ENCODE assay signal across 8 cellular contexts in genomic region chr9:36728651-36729520, GRCh38.
DNase-seq lines count a peak whose midpoint lies in the region; ATAC-seq and TF ChIP-seq lines count a peak whose summit lies in the region.

No MANE protein-coding gene starts in this region.

- TF ChIP-seq POLR2A in upper lobe of left lung (IDR thresholded peaks at IDR 0.05): no peak

- H3K27ac ChIP-seq in HL-60 (replicated peaks): no peak overlapping the region
- no peak overlapping the region for H3K27ac ChIP-seq in OCI-LY1 (ENCODE audit: low read depth, low read length, poor library complexity, severe bottlenecking)
- H3K27ac ChIP-seq in fibroblast of lung (ENCODE audit: insufficient read depth, low read length): no peak overlapping the region
- H3K27ac ChIP-seq in osteoblast (ENCODE audit: low read depth, low read length): no peak overlapping the region
- H3K27ac ChIP-seq in upper lobe of left lung: no peak overlapping the region
- H3K27ac ChIP-seq in coronary artery: no peak overlapping the region

- no peaks in the 10 kb centered on the region for H3K9me2 ChIP-seq in OCI-LY1 (ENCODE audit: low read depth, low read length)

- peak; percentile 45 for DNase-seq in GM06990 (ENCODE audit: extremely low read depth, insufficient read length)
- peak; percentile 35 to 55 for DNase-seq in HL-60 (ENCODE audit: low read depth in 1 of 2, low spot score in 1 of 2)
- peak; percentile 37 for DNase-seq in activated T-cell treated with anti-CD3 and anti-CD28 coated beads for 4 hours
- peak; percentile 58 to 72 for DNase-seq in fibroblast of lung (ENCODE audit: low read depth in 2 of 2)
- peak; percentile 90 for DNase-seq in osteoblast (ENCODE audit: insufficient read length, low spot score, missing footprints)
- peak in 1 of 2 donors; percentile 52 for DNase-seq in upper lobe of left lung
- no peak for DNase-seq in coronary artery (ENCODE audit: low spot score)

- H3K9me3 ChIP-seq in OCI-LY1 (ENCODE audit: low read length) (no peaks in the 10 kb centered on the region), fibroblast of lung (ENCODE audit: control insufficient read depth, insufficient read depth, low read depth, low read length) (no peaks in the 10 kb centered on the region), osteoblast (ENCODE audit: low read depth, low read length) (peaks cover 5% of the 10 kb centered on the region), upper lobe of left lung (no peaks in the 10 kb centered on the region)

- WGBS in upper lobe of left lung, 2 donors: 38 to 39% methylated on average over 5 of the region's 5 CpGs

- no peaks in the 10 kb centered on the region for H3K79me2 ChIP-seq in OCI-LY1 (ENCODE audit: insufficient read depth, low read length)
- H3K79me2 ChIP-seq in fibroblast of lung (ENCODE audit: control insufficient read depth, insufficient read depth, low read length): no peaks in the 10 kb centered on the region
- H3K79me2 ChIP-seq in osteoblast (ENCODE audit: insufficient read depth, low read length): no peaks in the 10 kb centered on the region

- H3K27me3 ChIP-seq in GM06990 (replicated peaks; ENCODE audit: control insufficient read depth, insufficient read depth, low read length) (no peaks in the 10 kb centered on the region), HL-60 (ENCODE audit: insufficient read depth, poor library complexity, severe bottlenecking) (no peaks in the 10 kb centered on the region), OCI-LY1 (ENCODE audit: insufficient read depth, low read length) (no peaks in the 10 kb centered on the region), fibroblast of lung (ENCODE audit: control insufficient read depth, insufficient read depth, low read length) (no peaks in the 10 kb centered on the region), osteoblast (ENCODE audit: insufficient read depth, low read length) (peaks cover 7% of the 10 kb centered on the region), upper lobe of left lung (no peaks in the 10 kb centered on the region)

- no peaks in the 10 kb centered on the region for H3F3A ChIP-seq in OCI-LY1 (ENCODE audit: insufficient read depth, low read length)

- no peak for TF ChIP-seq EP300 in upper lobe of left lung (IDR thresholded peaks at IDR 0.05)

- H3K4me2 ChIP-seq in OCI-LY1 (ENCODE audit: low read length) (no peak overlapping the region), fibroblast of lung (ENCODE audit: extremely low read depth, insufficient read depth, low read length) (no peak overlapping the region), osteoblast (ENCODE audit: insufficient read depth, low read length) (no peak overlapping the region)

- peak; percentile 89 for TF ChIP-seq CTCF in GM06990 (IDR thresholded peaks at IDR 0.05; ENCODE audit: insufficient read depth, low read length, poor library complexity, severe bottlenecking)
- TF ChIP-seq CTCF in HL-60 (IDR thresholded peaks at IDR 0.05; ENCODE audit: insufficient read depth, low read length): peak; percentile 62
- peak; percentile 98 for TF ChIP-seq CTCF in OCI-LY1 (IDR thresholded peaks at IDR 0.05; ENCODE audit: low read length)
- peak; percentile 58 to 75 for TF ChIP-seq CTCF in fibroblast of lung (conservative IDR thresholded peaks at IDR 0.05 in 1 of 2, IDR thresholded peaks at IDR 0.05 in 1 of 2; ENCODE audit: low read depth in 1 of 2, low read length in 2 of 2)
- peak; percentile 79 for TF ChIP-seq CTCF in osteoblast (IDR thresholded peaks at IDR 0.05; ENCODE audit: extremely low read depth, low read depth, low read length)
- peak in 5 of 6 experiments; percentile 24 to 43 (median 36) for TF ChIP-seq CTCF in upper lobe of left lung (IDR thresholded peaks at IDR 0.05)
- no peak for TF ChIP-seq CTCF in coronary artery (IDR thresholded peaks at IDR 0.05)

- no peaks in the 10 kb centered on the region for H4K20me1 ChIP-seq in OCI-LY1 (ENCODE audit: insufficient read depth, low read length)
- no peaks in the 10 kb centered on the region for H4K20me1 ChIP-seq in fibroblast of lung (ENCODE audit: control insufficient read depth, extremely low read depth, insufficient read depth, low read length)
- no peaks in the 10 kb centered on the region for H4K20me1 ChIP-seq in osteoblast (ENCODE audit: insufficient read depth, low read length)

- H3K36me3 ChIP-seq in GM06990 (ENCODE audit: control insufficient read depth, insufficient read depth, low read length): no peaks in the 10 kb centered on the region
- no peaks in the 10 kb centered on the region for H3K36me3 ChIP-seq in OCI-LY1 (ENCODE audit: insufficient read depth, low read length)
- no peaks in the 10 kb centered on the region for H3K36me3 ChIP-seq in fibroblast of lung (ENCODE audit: control insufficient read depth, insufficient read depth, low read length)
- no peaks in the 10 kb centered on the region for H3K36me3 ChIP-seq in osteoblast (ENCODE audit: insufficient read depth, low read length)
- H3K36me3 ChIP-seq in upper lobe of left lung: no peaks in the 10 kb centered on the region

- H2AFZ ChIP-seq in OCI-LY1 (ENCODE audit: low read length) (no peak overlapping the region), fibroblast of lung (ENCODE audit: low read length) (no peak overlapping the region), osteoblast (ENCODE audit: low read length) (no peak overlapping the region)

- H3K4me1 ChIP-seq in OCI-LY1 (ENCODE audit: insufficient read depth, low read length, severe bottlenecking) (no peaks in the 10 kb centered on the region), fibroblast of lung (ENCODE audit: control insufficient read depth, extremely low read depth, insufficient read depth, low read length) (no peaks in the 10 kb centered on the region), osteoblast (ENCODE audit: insufficient read depth, low read length) (no peaks in the 10 kb centered on the region), upper lobe of left lung (no peaks in the 10 kb centered on the region)

- ATAC-seq in upper lobe of left lung (ENCODE audit: low FRiP score in 2 of 2): peak in 1 of 2 donors; percentile 51

- H3K9ac ChIP-seq in OCI-LY1 (ENCODE audit: low read length) (no peak overlapping the region), fibroblast of lung (ENCODE audit: insufficient read depth, low read length) (no peak overlapping the region)

- H3K4me3 ChIP-seq in GM06990 (replicated peaks; ENCODE audit: low read depth, low read length) (no peak overlapping the region), HL-60 (replicated peaks; ENCODE audit: insufficient read depth, low read length) (no peak overlapping the region), OCI-LY1 (ENCODE audit: low read depth, low read length, poor library complexity, severe bottlenecking) (no peak overlapping the region), fibroblast of lung (replicated peaks in 1 of 4; ENCODE audit: control extremely low read depth in 1 of 4, insufficient read depth in 1 of 4, low read depth in 3 of 4, low read length in 4 of 4) (no peak overlapping the region), osteoblast (ENCODE audit: insufficient read depth, low read length) (no peak overlapping the region), upper lobe of left lung (no peak overlapping the region), coronary artery (no peak overlapping the region)
